In genomic region chr3:23809840-23810341, GRCh38 we compare ENCODE assay signal across 8 cellular contexts. TPM values are rescaled to one million over a fixed set of nuclear protein-coding genes. Genes with fewer than 3 reads are reported as not detected.
DNase-seq lines count a peak whose midpoint lies in the region; ATAC-seq, FAIRE-seq and TF ChIP-seq lines count a peak whose summit lies in the region.

No MANE protein-coding gene starts in this region.

- no peaks in the 10 kb centered on the region for H3K9me3 Mint-ChIP-seq in activated CD8-positive, alpha-beta T cell treated with anti-CD3 and anti-CD28 coated beads, Interleukin-2, amount 10 ng/mL, durations not matched to agents 7 days and 5 days (ENCODE audit: insufficient read depth)

- in situ Hi-C loops in GM23248 (cut with MboI): no loop called here

- no peak for FAIRE-seq in A549 (lab: Jason Lieb, UNC)

- peak overlapping the region; percentile 82 for H3K4me2 ChIP-seq in A549
- H3K4me2 ChIP-seq in GM23248 (ENCODE audit: unreplicated experiment): peak overlapping the region; percentile 74

- DNase-seq in A549 (ENCODE audit: low read depth in 1 of 2, low spot score in 1 of 2): no peak
- no peak for DNase-seq in GM23248
- no peak for DNase-seq in activated CD8-positive, alpha-beta T cell treated with anti-CD3 and anti-CD28 coated beads, Interleukin-2, amount 10 ng/mL, durations not matched to agents 7 days and 5 days
- DNase-seq in H4 (ENCODE audit: low spot score): no peak
- no peak for DNase-seq in NCI-H2227 treated with DMSO at 0.1 percent for 48 hours (lab: John Stamatoyannopoulos, UW)
- DNase-seq in AML-193 (lab: John Stamatoyannopoulos, UW): no peak

- peaks cover 55% of the 10 kb centered on the region for H3K4me1 Mint-ChIP-seq in activated CD8-positive, alpha-beta T cell treated with anti-CD3 and anti-CD28 coated beads, Interleukin-2, amount 10 ng/mL, durations not matched to agents 7 days and 5 days (ENCODE audit: low read depth)

- POLR2A ChIA-PET in A549 (lab: Yijun Ruan, JAX): interaction anchor here (0.9 to 1.0 kb wide), 2 partner anchors 23 to 24 kb away, joined by 3 read pairs; no protein-coding TSS in a partner anchor
- POLR2A ChIA-PET in activated CD8-positive, alpha-beta T cell treated with anti-CD3 and anti-CD28 coated beads, Interleukin-2, amount 10 ng/mL, durations not matched to agents 7 days and 5 days (lab: Charles Lee): interaction anchor here (0.6 to 7.4 kb wide), 2 partner anchors 107 to 237 kb away, joined by 4 to 60 read pairs; partner anchors contain the start of genes NKIRAS1 and RPL15

- no peak for TF ChIP-seq EP300 in A549 (IDR thresholded peaks at IDR 0.05)

- peaks cover 48% of the 10 kb centered on the region for H3K36me3 Mint-ChIP-seq in activated CD8-positive, alpha-beta T cell treated with anti-CD3 and anti-CD28 coated beads, Interleukin-2, amount 10 ng/mL, durations not matched to agents 7 days and 5 days (ENCODE audit: low read depth)

- H3K27me3 Mint-ChIP-seq in activated CD8-positive, alpha-beta T cell treated with anti-CD3 and anti-CD28 coated beads, Interleukin-2, amount 10 ng/mL, durations not matched to agents 7 days and 5 days (ENCODE audit: low read depth): peaks cover 6% of the 10 kb centered on the region

- peak overlapping the region; percentile 87 for H3K4me3 Mint-ChIP-seq in activated CD8-positive, alpha-beta T cell treated with anti-CD3 and anti-CD28 coated beads, Interleukin-2, amount 10 ng/mL, durations not matched to agents 7 days and 5 days

- H3K27ac ChIP-seq in A549 (peak overlapping the region; percentile 94), GM23248 (no peak overlapping the region), subcutaneous abdominal adipose tissue (ENCODE audit: low read depth, low read length) (peak overlapping the region; percentile 79)

- peaks cover 42% of the 10 kb centered on the region for H3K4me1 ChIP-seq in A549
- H3K4me1 ChIP-seq in GM23248 (ENCODE audit: insufficient read depth): peaks cover 22% of the 10 kb centered on the region
- H3K4me1 ChIP-seq in subcutaneous abdominal adipose tissue (ENCODE audit: control insufficient read depth in 5 of 5, insufficient read depth in 5 of 5, low read length in 5 of 5): peaks cover 3 to 40% (median 38%) of the 10 kb centered on the region in 5 donors

- CTCF ChIA-PET in A549 (lab: Yijun Ruan, JAX): interaction anchor here (0.6 kb wide), 1 partner anchor 1247 kb away, joined by 3 read pairs; no protein-coding TSS in a partner anchor
- CTCF ChIA-PET in activated CD8-positive, alpha-beta T cell treated with anti-CD3 and anti-CD28 coated beads, Interleukin-2, amount 10 ng/mL, durations not matched to agents 7 days and 5 days (lab: Charles Lee): no interaction called here

- H3K27ac Mint-ChIP-seq in activated CD8-positive, alpha-beta T cell treated with anti-CD3 and anti-CD28 coated beads, Interleukin-2, amount 10 ng/mL, durations not matched to agents 7 days and 5 days: peak overlapping the region; percentile 94

- H3K9me3 ChIP-seq in A549 (no peaks in the 10 kb centered on the region), GM23248 (ENCODE audit: low read depth) (no peaks in the 10 kb centered on the region), iPS-18c (ENCODE audit: control insufficient read depth, insufficient read depth, low read length) (no peaks in the 10 kb centered on the region), subcutaneous abdominal adipose tissue (ENCODE audit: control insufficient read depth in 5 of 5, low read length in 5 of 5) (no peaks in the 10 kb centered on the region)

- H3K9ac ChIP-seq in GM23248: peak overlapping the region; percentile 83
- peak overlapping the region; percentile 57 to 88 (median 82) for H3K9ac ChIP-seq in subcutaneous abdominal adipose tissue (ENCODE audit: low read length in 5 of 5)

- no peak for TF ChIP-seq CTCF in A549 (IDR thresholded peaks at IDR 0.05)

- H3K27me3 ChIP-seq in GM23248 (replicated peaks; ENCODE audit: insufficient read depth): no peaks in the 10 kb centered on the region
- H3K27me3 ChIP-seq in subcutaneous abdominal adipose tissue (ENCODE audit: control insufficient read depth in 5 of 5, insufficient read depth in 4 of 5, low read length in 5 of 5): no peaks in the 10 kb centered on the region

- no peak for TF ChIP-seq POLR2A in A549 (IDR thresholded peaks at IDR 0.05; ENCODE audit: low read length)

- H3F3A ChIP-seq in GM23248 (ENCODE audit: insufficient read depth): peaks cover 32% of the 10 kb centered on the region

- H3K36me3 ChIP-seq in GM23248 (ENCODE audit: low read depth) (no peaks in the 10 kb centered on the region), subcutaneous abdominal adipose tissue (ENCODE audit: control insufficient read depth in 5 of 5, insufficient read depth in 5 of 5, low read length in 5 of 5) (peaks cover 0 to 3% (median 0%) of the 10 kb centered on the region in 5 donors)

- no peaks in the 10 kb centered on the region for H3K9me2 ChIP-seq in GM23248 (ENCODE audit: insufficient read depth)

- H3K79me2 ChIP-seq in GM23248 (ENCODE audit: insufficient read depth): peaks cover 75% of the 10 kb centered on the region

- ATAC-seq in A549: no peak
- no peak for ATAC-seq in activated CD8-positive, alpha-beta T cell treated with anti-CD3 and anti-CD28 coated beads, Interleukin-2, amount 10 ng/mL, durations not matched to agents 7 days and 5 days

- 60% methylated on average over 13 of the region's 13 CpGs for WGBS in A549 (ENCODE audit: missing lambda C conversion rate)
- WGBS in GM23248 (ENCODE audit: low coverage in 1 of 2, low lambda C conversion rate in 2 of 2, missing lambda C conversion rate in 2 of 2), 2 experiments: 66 to 69% methylated on average over 13 of the region's 13 CpGs

- H2AFZ ChIP-seq in GM23248: peak overlapping the region; percentile 87

- no peak for TF ChIP-seq RAD21 in A549 (conservative IDR thresholded peaks at IDR 0.05 in 1 of 2, IDR thresholded peaks at IDR 0.05 in 1 of 2)

- H3K4me3 ChIP-seq in A549 (peak overlapping the region; percentile 66), GM23248 (peak overlapping the region; percentile 80), iPS-18c (ENCODE audit: insufficient read depth, low read depth, low read length) (peak overlapping the region; percentile 70), subcutaneous abdominal adipose tissue (ENCODE audit: low read depth in 1 of 5, low read length in 5 of 5) (peak overlapping the region; percentile 62 to 80 (median 72))

- no peaks in the 10 kb centered on the region for H4K20me1 ChIP-seq in GM23248 (ENCODE audit: insufficient read depth)

TF ChIP-seq in A549, 52 proteins besides CTCF, POLR2A, EP300 and RAD21:
- TF ChIP-seq, protein P1, sequence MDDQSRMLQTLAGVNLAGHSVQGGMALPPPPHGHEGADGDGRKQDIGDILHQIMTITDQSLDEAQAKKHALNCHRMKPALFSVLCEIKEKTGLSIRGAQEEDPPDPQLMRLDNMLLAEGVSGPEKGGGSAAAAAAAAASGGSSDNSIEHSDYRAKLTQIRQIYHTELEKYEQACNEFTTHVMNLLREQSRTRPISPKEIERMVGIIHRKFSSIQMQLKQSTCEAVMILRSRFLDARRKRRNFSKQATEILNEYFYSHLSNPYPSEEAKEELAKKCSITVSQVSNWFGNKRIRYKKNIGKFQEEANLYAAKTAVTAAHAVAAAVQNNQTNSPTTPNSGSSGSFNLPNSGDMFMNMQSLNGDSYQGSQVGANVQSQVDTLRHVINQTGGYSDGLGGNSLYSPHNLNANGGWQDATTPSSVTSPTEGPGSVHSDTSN (IDR thresholded peaks at IDR 0.05): no peak
- TF ChIP-seq MAFK (IDR thresholded peaks at IDR 0.05; ENCODE audit: partially characterized antibody) (peak; percentile 72), HDAC2 (IDR thresholded peaks at IDR 0.05) (no peak)

RNA-seq across cellular contexts. Expression of gene UBE2E1, which starts 4.1 kb away (rescaled TPM):
- polyA plus RNA-seq in A549 (2011; rRNA removed): 171 and 198 TPM in 2 replicates
- 59.9 and 61.9 TPM in 2 replicates for polyA plus RNA-seq in A549 (2012; cell fraction: cytosol; rRNA removed)
- polyA plus RNA-seq in A549 (2012; cell fraction: nucleus; rRNA removed): 22.3 and 29.9 TPM in 2 replicates
- 151 to 156 TPM (median 151 TPM) in 3 replicates for polyA plus RNA-seq in A549 (2017; fragmentation: RNase III; extraction: RNeasy Plus Mini Kit Qiagen cat#74134 plus additional on column Dnase treatment)
- polyA minus RNA-seq in A549 (2011; rRNA and poly(A)+ RNA removed): 51.7 and 53.0 TPM in 2 replicates
- total RNA-seq in GM23248 (2014; rRNA removed; shearing (Covaris generic)): 49.3 and 65.3 TPM in 2 replicates
- 9.0 and 10.1 TPM in 2 replicates for polyA plus RNA-seq in GM23248 (2016; fragmentation: Nextera tagmentation; extraction: Ambion mirVana)
- total RNA-seq in activated CD8-positive, alpha-beta T cell treated with anti-CD3 and anti-CD28 coated beads, Interleukin-2, amount 10 ng/mL, durations not matched to agents 7 days and 5 days: 10 to 100 TPM; 54.0 to 54.9 TPM
- total RNA-seq in H4 (2014; rRNA removed; shearing (Covaris generic)): 62.5 and 81.4 TPM in 2 replicates
